Comparison of ENCODE assay signal across 21 cellular contexts in genomic region chr5:92504346-92504745, GRCh38.
A peak's percentile ranks its signal among the peaks of the same experiment; 100 is the strongest.
DNase-seq lines count a peak whose midpoint lies in the region; ATAC-seq lines count a peak whose summit lies in the region.
"Had no signal": no experiment of that assay in that cellular context is flagged by ENCODE, and none has a peak within 500 bp of the region (broad histone marks: within the 10 kb centered on the region; RNA-seq: fewer than 3 reads in every experiment).

No MANE protein-coding gene starts in this region.

- no CpG with 5 or more reads among the region's 2 CpGs for WGBS in neuronal stem cell (ENCODE audit: extremely low coverage in 2 of 2, insufficient read length in 2 of 2, insufficient replicate concordance in 1 of 2), 2 donors

- no peak overlapping the region for H3K18ac ChIP-seq in neuronal stem cell (ENCODE audit: low read length)

- H3K9ac ChIP-seq in neuronal stem cell (ENCODE audit: low read depth, low read length, poor library complexity) = no peak overlapping the region

- no peak overlapping the region for H3K4me2 ChIP-seq in neuronal stem cell (ENCODE audit: insufficient read depth, low read length, poor library complexity, severe bottlenecking)

- H3K79me1 ChIP-seq in neuronal stem cell (ENCODE audit: low read depth, low read length) = no peaks in the 10 kb centered on the region

- H3K14ac ChIP-seq in neuronal stem cell (ENCODE audit: low read length) = no peak overlapping the region

- H3K23ac ChIP-seq in neuronal stem cell (ENCODE audit: low read depth, low read length, poor library complexity) = no peak overlapping the region

- H3K36me3 ChIP-seq in neuronal stem cell (replicated peaks in 1 of 2; ENCODE audit: control insufficient read depth in 2 of 2, insufficient read depth in 2 of 2, low read length in 2 of 2) = no peaks in the 10 kb centered on the region
- H3K36me3 ChIP-seq: ascending aorta, heart left ventricle, left ventricle myocardium inferior, neutrophil, upper lobe of right lung had no signal

- no peak overlapping the region for H2BK12ac ChIP-seq in neuronal stem cell (ENCODE audit: low read length)

- intact Hi-C loops in left ventricle myocardium superior (cut with micrococcal nuclease) = no loop called here

- H4K91ac ChIP-seq in neuronal stem cell (ENCODE audit: low read depth, low read length, poor library complexity) = no peak overlapping the region

- H3K4me3 ChIP-seq in neuronal stem cell (ENCODE audit: low read length in 2 of 2) = no peak overlapping the region
- H3K4me3 ChIP-seq: ascending aorta, heart left ventricle, left ventricle myocardium inferior, upper lobe of right lung had no signal

- no peak overlapping the region for H2BK5ac ChIP-seq in neuronal stem cell (ENCODE audit: low read length)

- H3K4ac ChIP-seq in neuronal stem cell (ENCODE audit: low read length) = no peak overlapping the region

- no peak overlapping the region for H2BK15ac ChIP-seq in neuronal stem cell (ENCODE audit: low read length)

- H2AFZ ChIP-seq in neuronal stem cell (ENCODE audit: low read length) = peak overlapping the region; percentile 13

- DNase-seq in NCI-H146 (lab: John Stamatoyannopoulos, UW) (peak; percentile 27), NCI-H146 treated with DMSO at 0.1 percent for 48 hours (lab: John Stamatoyannopoulos, UW; ENCODE audit: unreplicated experiment) (no peak), NCI-H69 (lab: John Stamatoyannopoulos, UW) (peak; percentile 95), dermis microvascular lymphatic vessel endothelial cell (ENCODE audit: low read depth in 2 of 2) (peak; percentile 48 to 63), neuronal stem cell (ENCODE audit: low spot score) (no peak), A172 (ENCODE audit: low spot score) (no peak), left ventricle myocardium superior (no peak), nucleus accumbens (lab: John Stamatoyannopoulos, UW) (no peak)
- DNase-seq: cerebellar nuclear complex; DMS79 treated with DMSO at 0.1 percent for 48 hours; effector memory CD8-positive, alpha-beta T cell; heart left ventricle; immature natural killer cell; left ventricle myocardium inferior; NCI-H1694 treated with DMSO at 0.1 percent for 48 hours; Right ventricle myocardium superior; stimulated activated CD4-positive, alpha-beta T cell treated with anti-CD3 and anti-CD28 coated beads, Interleukin-12 subunit alpha, Interleukin-12 subunit beta, amount 100 ng/mL, for 4 hours; upper lobe of right lung had no signal

- peaks cover 0 to 4% of the 10 kb centered on the region in 2 donors for H3K9me3 ChIP-seq in neuronal stem cell (replicated peaks in 1 of 2; ENCODE audit: control insufficient read depth in 2 of 2, insufficient read depth in 1 of 2, low read depth in 1 of 2, low read length in 2 of 2)
- H3K9me3 ChIP-seq: neutrophil, upper lobe of right lung had no signal

- no peak overlapping the region for H3K27ac ChIP-seq in neuronal stem cell (replicated peaks; ENCODE audit: low read length)
- H3K27ac ChIP-seq: 22Rv1, ascending aorta, heart left ventricle, left ventricle myocardium inferior, neutrophil, upper lobe of right lung had no signal

- no peaks in the 10 kb centered on the region for H3K27me3 ChIP-seq in neuronal stem cell (ENCODE audit: control insufficient read depth in 3 of 3, insufficient read depth in 3 of 3, low read depth in 1 of 3, low read length in 3 of 3)
- H3K27me3 ChIP-seq: ascending aorta, heart left ventricle, neutrophil, upper lobe of right lung had no signal

- H2BK120ac ChIP-seq in neuronal stem cell (ENCODE audit: low read depth, low read length) = no peak overlapping the region

- H2AK5ac ChIP-seq in neuronal stem cell (ENCODE audit: low read depth, low read length) = no peak overlapping the region

- H3K4me1 ChIP-seq in neuronal stem cell (ENCODE audit: control insufficient read depth in 2 of 2, insufficient read depth in 1 of 2, low read depth in 1 of 2, low read length in 2 of 2) = no peaks in the 10 kb centered on the region
- H3K4me1 ChIP-seq: ascending aorta, heart left ventricle, left ventricle myocardium inferior had no signal

- H4K8ac ChIP-seq in neuronal stem cell (ENCODE audit: low read depth, low read length) = no peak overlapping the region

- ATAC-seq in left ventricle myocardium superior = no peak
- ATAC-seq: effector memory CD8-positive, alpha-beta T cell; heart left ventricle; upper lobe of right lung had no signal

Comparison
In these comparisons a context has a peak if more than half of its experiments do, and no peak if none do; other contexts are left out.
1. DNase-seq: peak in NCI-H146 (single experiment), NCI-H69 (single experiment) and dermis microvascular lymphatic vessel endothelial cell (2 of 2); none in NCI-H146 treated with DMSO at 0.1 percent for 48 hours (single experiment), neuronal stem cell (single experiment), A172 (single experiment), left ventricle myocardium superior (single experiment) and nucleus accumbens (0 of 56).